ENCODE assay signal across 8 cellular contexts in the genomic region with DNA sequence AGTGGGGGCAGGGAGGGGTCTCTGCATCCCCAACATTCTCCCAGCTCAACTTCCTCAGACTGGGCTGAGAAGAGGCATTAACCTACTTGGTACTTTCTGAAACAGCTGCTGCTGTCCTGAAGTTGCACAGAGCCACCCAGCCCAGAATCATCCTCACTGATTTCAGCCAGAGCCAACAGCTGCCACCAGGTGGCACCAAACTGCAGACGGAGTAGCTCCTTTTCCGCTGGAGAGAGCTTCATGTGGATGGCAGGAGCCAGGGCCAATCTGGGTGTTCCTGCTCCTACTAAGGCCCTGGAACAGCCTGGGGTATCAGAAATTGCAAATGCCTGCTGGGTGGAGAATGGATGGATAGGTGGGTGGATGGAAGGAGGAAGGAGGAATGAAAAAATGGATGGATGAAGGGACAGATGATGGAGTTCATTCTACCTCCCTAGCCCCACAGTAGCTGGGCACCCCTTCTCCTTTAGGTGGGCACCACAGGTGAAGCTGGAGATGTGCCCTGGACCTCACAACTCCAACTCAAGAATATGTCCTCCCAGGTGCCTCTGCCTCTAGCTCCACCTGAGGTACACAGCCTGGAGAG. TPM values are rescaled to one million over a fixed set of nuclear protein-coding genes. Genes with fewer than 3 reads are reported as not detected.
A peak's percentile ranks its signal among the peaks of the same experiment; 100 is the strongest.
DNase-seq lines count a peak whose midpoint lies in the region; ATAC-seq and TF ChIP-seq lines count a peak whose summit lies in the region.
"Had no signal": no experiment of that assay in that cellular context is flagged by ENCODE, and none has a peak within 500 bp of the region (broad histone marks: within the 10 kb centered on the region; RNA-seq: fewer than 3 reads in every experiment).

No MANE protein-coding gene starts in this region.

- peaks cover 8% of the 10 kb centered on the region for H3K4me1 Mint-ChIP-seq in neural progenitor cell
- no peaks in the 10 kb centered on the region for H3K4me1 Mint-ChIP-seq in stimulated activated naive CD8-positive, alpha-beta T cell treated with anti-CD3 and anti-CD28 coated beads, Interleukin-15, amount 100 ng/mL, for 72 hours

- H3K4me1 ChIP-seq in OCI-LY7 (ENCODE audit: insufficient read depth, low read length, poor library complexity, severe bottlenecking) (no peaks in the 10 kb centered on the region), neural progenitor cell (peaks cover 2% of the 10 kb centered on the region)

- peak; percentile 92 for TF ChIP-seq CTCF in GM12864 (IDR thresholded peaks at IDR 0.05; ENCODE audit: low read depth, low read length, missing control alignments)
- peak; percentile 92 for TF ChIP-seq CTCF in OCI-LY7 (conservative IDR thresholded peaks at IDR 0.05; ENCODE audit: low read length)
- peak; percentile 87 for TF ChIP-seq CTCF in neural progenitor cell (IDR thresholded peaks at IDR 0.05)

- H4K20me1 ChIP-seq in OCI-LY7 (ENCODE audit: insufficient read depth, low read length) = no peaks in the 10 kb centered on the region
- no peaks in the 10 kb centered on the region for H4K20me1 ChIP-seq in neural progenitor cell (ENCODE audit: low read depth)

- H3K27me3 Mint-ChIP-seq in neural progenitor cell (ENCODE audit: insufficient read depth, low read depth) = peaks cover 25% of the 10 kb centered on the region
- H3K27me3 Mint-ChIP-seq in stimulated activated naive CD8-positive, alpha-beta T cell treated with anti-CD3 and anti-CD28 coated beads, Interleukin-15, amount 100 ng/mL, for 72 hours = peaks cover 91% of the 10 kb centered on the region

- no peaks in the 10 kb centered on the region for H3K36me3 Mint-ChIP-seq in neural progenitor cell

- peak; percentile 71 for ATAC-seq in HG03432 (IDR thresholded peaks at IDR 0.05; ENCODE audit: unreplicated experiment)
- ATAC-seq in stimulated activated naive CD8-positive, alpha-beta T cell treated with anti-CD3 and anti-CD28 coated beads, Interleukin-15, amount 100 ng/mL, for 72 hours = peak; percentile 75

- no peak overlapping the region for H2AFZ ChIP-seq in OCI-LY7 (ENCODE audit: low read length)
- no peak overlapping the region for H2AFZ ChIP-seq in neural progenitor cell (replicated peaks)

- H3K27me3 ChIP-seq in neural progenitor cell = peaks cover 23% of the 10 kb centered on the region

- POLR2A ChIA-PET in OCI-LY7 (lab: Charles Lee) = interaction anchor here (1.4 kb wide), 1 partner anchor 104 kb away, joined by 4 read pairs; no protein-coding TSS in a partner anchor

- H3K9ac ChIP-seq in neural progenitor cell = no peak overlapping the region

- H3F3A ChIP-seq in neural progenitor cell (ENCODE audit: low read depth) = no peaks in the 10 kb centered on the region

- no TSS peak for BruUV-seq in OCI-LY7 (replicated peaks; lab: Mats Ljungman, UMichigan)

- no peaks in the 10 kb centered on the region for H3K9me2 ChIP-seq in OCI-LY7 (ENCODE audit: insufficient read depth, low read length)

- no peak overlapping the region for H3K4me3 Mint-ChIP-seq in neural progenitor cell
- H3K4me3 Mint-ChIP-seq in stimulated activated naive CD8-positive, alpha-beta T cell treated with anti-CD3 and anti-CD28 coated beads, Interleukin-15, amount 100 ng/mL, for 72 hours = no peak overlapping the region

- H3K9me3 ChIP-seq in OCI-LY7 (ENCODE audit: low read length) (no peaks in the 10 kb centered on the region), neural progenitor cell (ENCODE audit: low read depth) (no peaks in the 10 kb centered on the region)

- intact Hi-C loops in OCI-LY7 (cut with micrococcal nuclease; ENCODE audit: unreplicated experiment) = loop anchor here (1.0 to 10.0 kb wide), 3 partner anchors 105 to 753 kb away; no protein-coding TSS in a partner anchor

- H3K27ac Mint-ChIP-seq in neural progenitor cell = no peak overlapping the region
- H3K27ac Mint-ChIP-seq in stimulated activated naive CD8-positive, alpha-beta T cell treated with anti-CD3 and anti-CD28 coated beads, Interleukin-15, amount 100 ng/mL, for 72 hours = no peak overlapping the region

- H3K4me3 ChIP-seq in GM12864 (ENCODE audit: low read depth, low read length) (no peak overlapping the region), OCI-LY7 (ENCODE audit: low read depth, low read length, poor library complexity, severe bottlenecking) (no peak overlapping the region), neural progenitor cell (no peak overlapping the region)

- no peaks in the 10 kb centered on the region for H3K79me2 ChIP-seq in OCI-LY7 (ENCODE audit: insufficient read depth, low read depth, low read length)
- no peaks in the 10 kb centered on the region for H3K79me2 ChIP-seq in neural progenitor cell (ENCODE audit: low read depth)

- no peaks in the 10 kb centered on the region for H3K9me3 Mint-ChIP-seq in neural progenitor cell
- H3K9me3 Mint-ChIP-seq in stimulated activated naive CD8-positive, alpha-beta T cell treated with anti-CD3 and anti-CD28 coated beads, Interleukin-15, amount 100 ng/mL, for 72 hours = no peaks in the 10 kb centered on the region

- DNase-seq in GM12864 (ENCODE audit: low read depth) = peak; percentile 22
- peak; percentile 70 for DNase-seq in OCI-LY7 (ENCODE audit: low spot score)
- peak; percentile 76 for DNase-seq in activated T-cell treated with anti-CD3 and anti-CD28 coated beads, Interleukin-2, amount 50 U/mL, for 1 hour
- peak; percentile 69 for DNase-seq in fibroblast of gingiva (ENCODE audit: low read depth)
- DNase-seq in neural progenitor cell (ENCODE audit: low spot score) = peak; percentile 85
- DNase-seq in stimulated activated naive CD8-positive, alpha-beta T cell treated with anti-CD3 and anti-CD28 coated beads, Interleukin-15, amount 100 ng/mL, for 72 hours = peak; percentile 59 to 69

- CTCF ChIA-PET in OCI-LY7 (lab: Charles Lee; ENCODE audit: unreplicated experiment) = interaction anchor here (0.6 to 2.3 kb wide), 8 partner anchors 25 to 448 kb away, joined by 3 to 14 read pairs (median 4); partner anchors contain the start of gene ERCC6

- H3K27ac ChIP-seq in OCI-LY7 (ENCODE audit: low read depth, low read length, poor library complexity, severe bottlenecking) = no peak overlapping the region
- no peak overlapping the region for H3K27ac ChIP-seq in neural progenitor cell

- H3K36me3 ChIP-seq in OCI-LY7 (ENCODE audit: insufficient read depth, low read length) = no peaks in the 10 kb centered on the region
- no peaks in the 10 kb centered on the region for H3K36me3 ChIP-seq in neural progenitor cell

- H3K4me2 ChIP-seq in OCI-LY7 (ENCODE audit: low read length) (no peak overlapping the region), neural progenitor cell (no peak overlapping the region)

RNA-seq across cellular contexts. Expression of gene DRGX, which starts 11.8 kb away (rescaled TPM):
- not detected in 2 replicates for total RNA-seq in OCI-LY7 (2014; rRNA removed; shearing (Covaris generic))
- total RNA-seq in OCI-LY7 (2022) (not detected in 2 replicates), neural progenitor cell (ENCODE audit: low replicate concordance) (not detected in 2 replicates)
- total RNA-seq: mononuclear cell had no signal

Comparison
In these comparisons a context has a peak if more than half of its experiments do, and no peak if none do; other contexts are left out.
1. DNase-seq: peak in every context shown above with its lines; median percentile 85 in neural progenitor cell; 76 in activated T-cell treated with anti-CD3 and anti-CD28 coated beads, Interleukin-2, amount 50 U/mL, for 1 hour; 70 in OCI-LY7; 69 in fibroblast of gingiva; 64 in stimulated activated naive CD8-positive, alpha-beta T cell treated with anti-CD3 and anti-CD28 coated beads, Interleukin-15, amount 100 ng/mL, for 72 hours; 22 in GM12864.